Comparison of ENCODE assay signal across 1 cellular context in genomic region chr3:112401617-112402016, GRCh38.
TF ChIP-seq lines count a peak whose summit lies in the region.

No MANE protein-coding gene starts in this region.

TF ChIP-seq in H1, 55 proteins besides CTCF, POLR2A, EP300 and RAD21 (continued from another document):
- no peak for TF ChIP-seq POU5F1 (IDR thresholded peaks at IDR 0.05; ENCODE audit: low read depth, low read length)
- no peak for TF ChIP-seq PHF8 (conservative IDR thresholded peaks at IDR 0.05; ENCODE audit: low read depth, low read length)
- TF ChIP-seq SIX5 (IDR thresholded peaks at IDR 0.05; ENCODE audit: low read depth, low read length): no peak
- TF ChIP-seq JUND (IDR thresholded peaks at IDR 0.05; ENCODE audit: low read length): no peak
- no peak for TF ChIP-seq TAF1 (IDR thresholded peaks at IDR 0.05; ENCODE audit: low read depth, low read length)
- TF ChIP-seq RNF2 (IDR thresholded peaks at IDR 0.05; ENCODE audit: borderline replicate concordance, low read depth, low read length, missing control alignments, poor library complexity, severe bottlenecking): no peak
- TF ChIP-seq CTBP2 (IDR thresholded peaks at IDR 0.05; ENCODE audit: borderline replicate concordance, insufficient read depth, insufficient read length, low read length): no peak
